In genomic region chr16:87585452-87586200, GRCh38 we compare ENCODE assay signal across 25 cellular contexts. TPM values are rescaled to one million over a fixed set of nuclear protein-coding genes. Genes with fewer than 3 reads are reported as not detected.
DNase-seq lines count a peak whose midpoint lies in the region; ATAC-seq, FAIRE-seq and TF ChIP-seq lines count a peak whose summit lies in the region.
"Had no signal": no experiment of that assay in that cellular context is flagged by ENCODE, and none has a peak within 500 bp of the region (broad histone marks: within the 10 kb centered on the region; RNA-seq: fewer than 3 reads in every experiment).

No MANE protein-coding gene starts in this region.

- no peak overlapping the region; the same call in 1 of the 2 replicates for H3K27ac Mint-ChIP-seq in WTC11
- H3K27ac Mint-ChIP-seq: CD4-positive, alpha-beta memory T cell; HFFc6; T-cell had no signal

- TF ChIP-seq POLR2A in H1 (IDR thresholded peaks at IDR 0.05; ENCODE audit: control extremely low read depth in 1 of 2, low read depth in 2 of 2, low read length in 2 of 2) = no peak

- WGBS in H1 (ENCODE audit: extremely low coverage in 1 of 2, insufficient coverage in 1 of 2, insufficient read length in 1 of 2, insufficient replicate concordance in 2 of 2, low coverage in 1 of 2, low lambda C conversion rate in 2 of 2, missing lambda C conversion rate in 1 of 2), 2 experiments = 80% methylated on average over 26 of the region's 28 CpGs; no CpG with 5 or more reads in 1 of the 2 experiments
- no CpG with 5 or more reads among the region's 28 CpGs for WGBS in neuronal stem cell (ENCODE audit: extremely low coverage in 2 of 2, insufficient read length in 2 of 2, insufficient replicate concordance in 1 of 2), 2 donors

- ATAC-seq in WTC11 (no peak), GM18502 (IDR thresholded peaks at IDR 0.05; ENCODE audit: poor library complexity, unreplicated experiment) (no peak)
- ATAC-seq: PC-3, SK-N-SH treated with all-trans-retinoic acid at 6 μM for 48 hours, T-cell had no signal

- no peak overlapping the region for H3K9ac ChIP-seq in H1 (replicated peaks in 1 of 4; ENCODE audit: extremely low read depth in 1 of 4, low read depth in 3 of 4, low read length in 3 of 4)
- H3K9ac ChIP-seq in neuronal stem cell (ENCODE audit: low read depth, low read length, poor library complexity) = peak overlapping the region; percentile 53

- H2BK5ac ChIP-seq in H1 (ENCODE audit: low read depth, low read length) (0 out of 2 replicates have a peak overlapping the region, but pooled peaks have one; percentile 5), neuronal stem cell (ENCODE audit: low read length) (no peak overlapping the region)

- H3K27me3 ChIP-seq in H1 (replicated peaks in 1 of 4; ENCODE audit: control insufficient read depth in 3 of 4, extremely low read depth in 1 of 4, insufficient read depth in 3 of 4, low read length in 3 of 4) (no peaks in the 10 kb centered on the region), neuronal stem cell (ENCODE audit: control insufficient read depth in 3 of 3, insufficient read depth in 3 of 3, low read depth in 1 of 3, low read length in 3 of 3) (peaks cover 0 to 62% (median 4%) of the 10 kb centered on the region in 3 experiments)

- H3K36me3 ChIP-seq in H1 (ENCODE audit: control insufficient read depth in 2 of 4, insufficient read depth in 4 of 4, low read length in 3 of 4) (no peaks in the 10 kb centered on the region), neuronal stem cell (replicated peaks in 1 of 2; ENCODE audit: control insufficient read depth in 2 of 2, insufficient read depth in 2 of 2, low read length in 2 of 2) (no peaks in the 10 kb centered on the region)
- H3K36me3 ChIP-seq: HAP-1 had no signal

- H3K9me3 Mint-ChIP-seq in WTC11 = peaks cover 4% of the 10 kb centered on the region
- H3K9me3 Mint-ChIP-seq: CD4-positive, alpha-beta memory T cell; HFFc6; IgD-negative memory B cell; T-cell had no signal

- 0 out of 2 replicates have a peak overlapping the region, but pooled peaks have one; percentile 61 for H2BK20ac ChIP-seq in H1 (ENCODE audit: low read length)

- H3K4me3 ChIP-seq in H1 (ENCODE audit: extremely low read depth in 1 of 4, insufficient read depth in 2 of 4, low read depth in 3 of 4, low read length in 4 of 4) = no peak overlapping the region
- H3K4me3 ChIP-seq in neuronal stem cell (ENCODE audit: low read length in 2 of 2) = peak overlapping the region in 1 of 2 donors; percentile 5
- H3K4me3 ChIP-seq: HAP-1 had no signal

- H3K14ac ChIP-seq in H1 (ENCODE audit: insufficient read length) = no peak overlapping the region
- H3K14ac ChIP-seq in neuronal stem cell (ENCODE audit: low read length) = no peak overlapping the region

- TF ChIP-seq CTCF in WTC11 (IDR thresholded peaks at IDR 0.05) (no peak), H1 (IDR thresholded peaks at IDR 0.05; ENCODE audit: control extremely low read depth in 1 of 3, insufficient read depth in 1 of 3, low read depth in 1 of 3, low read length in 3 of 3) (no peak)

- peaks cover 27% of the 10 kb centered on the region for H3K4me1 Mint-ChIP-seq in WTC11
- H3K4me1 Mint-ChIP-seq: CD4-positive, alpha-beta memory T cell; IgD-negative memory B cell; T-cell had no signal

- no peak for DNase-seq in WTC11 (ENCODE audit: low spot score)
- DNase-seq in H1 (ENCODE audit: low read depth in 1 of 2, low spot score in 2 of 2) = no peak
- DNase-seq in neuronal stem cell (ENCODE audit: low spot score) = no peak
- no peak for DNase-seq in NCI-H69 (lab: John Stamatoyannopoulos, UW)
- DNase-seq in SK-N-DZ (ENCODE audit: low spot score) = no peak
- no peak for DNase-seq in EL
- DNase-seq: CD4-positive, alpha-beta memory T cell; COR-L47; GF-D8; HFFc6; NCI-H1092 treated with DMSO at 0.1 percent for 48 hours; NCI-H1436; NCI-H187; NCI-H2081 treated with DMSO at 0.1 percent for 48 hours; NCI-H2171; NCI-H226; NCI-H510A; NK-92 treated with Interleukin-12 subunit alpha and Interleukin-12 subunit beta, amount 100 ng/mL, for 24 hours; T-cell had no signal

- H4K91ac ChIP-seq in H1 (replicated peaks; ENCODE audit: insufficient read length, low read length) (no peak overlapping the region), neuronal stem cell (ENCODE audit: low read depth, low read length, poor library complexity) (no peak overlapping the region)

- H3K79me1 ChIP-seq in H1 (ENCODE audit: low read depth, low read length) = no peaks in the 10 kb centered on the region
- no peaks in the 10 kb centered on the region for H3K79me1 ChIP-seq in neuronal stem cell (ENCODE audit: low read depth, low read length)

- no peak overlapping the region for H3K27ac ChIP-seq in H1 (ENCODE audit: low read depth, low read length)
- H3K27ac ChIP-seq in neuronal stem cell (replicated peaks; ENCODE audit: low read length) = no peak overlapping the region

- H3K4me3 Mint-ChIP-seq in WTC11 = no peak overlapping the region
- H3K4me3 Mint-ChIP-seq: CD4-positive, alpha-beta memory T cell; HFFc6; IgD-negative memory B cell; T-cell had no signal

- no peaks in the 10 kb centered on the region for H3K36me3 Mint-ChIP-seq in WTC11
- H3K36me3 Mint-ChIP-seq: CD4-positive, alpha-beta memory T cell; T-cell had no signal

- FAIRE-seq in H1 (lab: Jason Lieb, UNC) = no peak
- FAIRE-seq: GM12891 had no signal

- H3K23me2 ChIP-seq in H1 (ENCODE audit: low read depth, low read length) = no peaks in the 10 kb centered on the region

- CTCF ChIA-PET in WTC11 (lab: Charles Lee) = interaction anchor here (1.0 to 11.5 kb wide), 3 partner anchors 14 to 99 kb away, joined by 3 to 235 read pairs (median 52); no protein-coding TSS in a partner anchor
- CTCF ChIA-PET in H1 (lab: Charles Lee; ENCODE audit: partially characterized antibody) = interaction anchor here (0.7 to 12.2 kb wide), 14 partner anchors 13 to 169 kb away, joined by 3 to 231 read pairs (median 4); partner anchors contain the start of gene JPH3

- H2BK15ac ChIP-seq in H1 (ENCODE audit: low read length) = peak overlapping the region; percentile 53; the same call in 1 of the 2 replicates
- H2BK15ac ChIP-seq in neuronal stem cell (ENCODE audit: low read length) = no peak overlapping the region

- H2BK120ac ChIP-seq in H1 (replicated peaks; ENCODE audit: low read depth, low read length) = no peak overlapping the region
- H2BK120ac ChIP-seq in neuronal stem cell (ENCODE audit: low read depth, low read length) = no peak overlapping the region

- H3K79me2 ChIP-seq in H1 (ENCODE audit: control insufficient read depth in 1 of 2, insufficient read depth in 2 of 2, low read length in 2 of 2) = no peaks in the 10 kb centered on the region

- H2AFZ ChIP-seq in H1 (ENCODE audit: low read length) (no peak overlapping the region), neuronal stem cell (ENCODE audit: low read length) (no peak overlapping the region)

- no peak for TF ChIP-seq RAD21 in H1 (IDR thresholded peaks at IDR 0.05 in 1 of 2, conservative IDR thresholded peaks at IDR 0.05 in 1 of 2; ENCODE audit: low read depth in 2 of 2, low read length in 2 of 2)

- no peak overlapping the region for H3K56ac ChIP-seq in H1 (replicated peaks; ENCODE audit: insufficient read length, low read depth, low read length)

- no peak overlapping the region for H2AK5ac ChIP-seq in H1 (ENCODE audit: low read depth, low read length)
- no peak overlapping the region for H2AK5ac ChIP-seq in neuronal stem cell (ENCODE audit: low read depth, low read length)

- no peak for TF ChIP-seq EP300 in H1 (IDR thresholded peaks at IDR 0.05; ENCODE audit: borderline replicate concordance in 1 of 2, low read depth in 2 of 2, low read length in 2 of 2)

- H3K9me3 ChIP-seq in H1 (ENCODE audit: insufficient read depth in 2 of 2, low read depth in 1 of 2, low read length in 1 of 2) (no peaks in the 10 kb centered on the region), neuronal stem cell (replicated peaks in 1 of 2; ENCODE audit: control insufficient read depth in 2 of 2, insufficient read depth in 1 of 2, low read depth in 1 of 2, low read length in 2 of 2) (no peaks in the 10 kb centered on the region)
- H3K9me3 ChIP-seq: HAP-1 had no signal

- peaks cover 3 to 17% (median 9%) of the 10 kb centered on the region in 4 experiments for H3K4me1 ChIP-seq in H1 (replicated peaks in 1 of 4; ENCODE audit: control insufficient read depth in 3 of 4, insufficient read depth in 4 of 4, low read length in 3 of 4)
- H3K4me1 ChIP-seq in neuronal stem cell (ENCODE audit: control insufficient read depth in 2 of 2, insufficient read depth in 1 of 2, low read depth in 1 of 2, low read length in 2 of 2) = peaks cover 10 to 12% of the 10 kb centered on the region in 2 donors
- H3K4me1 ChIP-seq: HAP-1 had no signal

- H4K20me1 ChIP-seq in H1 (replicated peaks in 1 of 2; ENCODE audit: control insufficient read depth in 1 of 2, insufficient read depth in 2 of 2, low read length in 2 of 2) = no peaks in the 10 kb centered on the region

- POLR2A ChIA-PET in WTC11 (lab: Charles Lee) = no interaction called here
- POLR2A ChIA-PET in H1 (lab: Charles Lee; ENCODE audit: partially characterized antibody) = interaction anchor here (1.0 to 2.4 kb wide), 3 partner anchors 10 to 19 kb away, joined by 4 to 9 read pairs (median 5); no protein-coding TSS in a partner anchor

- no peak overlapping the region for H4K8ac ChIP-seq in H1 (ENCODE audit: extremely low read depth, insufficient read depth, low read length)
- no peak overlapping the region for H4K8ac ChIP-seq in neuronal stem cell (ENCODE audit: low read depth, low read length)

- H4K5ac ChIP-seq in H1 (ENCODE audit: insufficient read length, low read depth, low read length) = no peak overlapping the region

- H3K23ac ChIP-seq in H1 (ENCODE audit: insufficient read length) (no peak overlapping the region), neuronal stem cell (ENCODE audit: low read depth, low read length, poor library complexity) (no peak overlapping the region)

- H2BK12ac ChIP-seq in H1 (ENCODE audit: low read depth, low read length) = peak overlapping the region; percentile 93
- no peak overlapping the region for H2BK12ac ChIP-seq in neuronal stem cell (ENCODE audit: low read length)

- H3K18ac ChIP-seq in H1 (ENCODE audit: extremely low read depth, low read length) = peak overlapping the region; percentile 32; the same call in 1 of the 2 replicates
- peak overlapping the region; percentile 8 for H3K18ac ChIP-seq in neuronal stem cell (ENCODE audit: low read length)

- H3K27me3 Mint-ChIP-seq in WTC11 (ENCODE audit: low read depth) = peaks cover 5% of the 10 kb centered on the region; the same call in 1 of the 2 replicates

- H3K4ac ChIP-seq in H1 (replicated peaks; ENCODE audit: insufficient read length, low read depth, low read length) (no peak overlapping the region), neuronal stem cell (ENCODE audit: low read length) (no peak overlapping the region)

- H3K4me2 ChIP-seq in H1 (ENCODE audit: insufficient read depth in 1 of 2, low read depth in 2 of 2, low read length in 2 of 2) (no peak overlapping the region), neuronal stem cell (ENCODE audit: insufficient read depth, low read length, poor library complexity, severe bottlenecking) (no peak overlapping the region)

RNA-seq across cellular contexts. Expression of gene JPH3, which starts 16.7 kb away (rescaled TPM):
- total RNA-seq in WTC11 (2021) = 37.9 to 41.2 TPM (median 39.0 TPM) in 3 replicates
- 28.3 and 28.4 TPM in 2 replicates for total RNA-seq in H1 (2021; fragmentation: NEBNext Ultra II Directional; extraction: Animal tissue kit (Norgen Biotek cat#: 25700))
- polyA plus RNA-seq in H1 (2011; rRNA removed) = 10.3 and 19.3 TPM in 2 replicates
- polyA plus RNA-seq in H1 (2011; cell fraction: cytosol; rRNA removed) = 16.6 TPM
- polyA plus RNA-seq in H1 (2011; cell fraction: nucleus; rRNA removed) = 21.3 TPM
- polyA plus RNA-seq in H1 (2012, experiment 1 of 2) = 10.2 to 20.9 TPM (median 18.6 TPM) in 4 replicates
- polyA plus RNA-seq in H1 (2012, experiment 2 of 2) = 15.9 TPM
- 13.8 TPM for polyA plus RNA-seq in H1 (2013, experiment 1 of 2)
- polyA plus RNA-seq in H1 (2013, experiment 2 of 2) = 14.8 TPM
- polyA minus RNA-seq in H1 (2011; rRNA and poly(A)+ RNA removed) = 6.4 and 9.5 TPM in 2 replicates
- 15.0 TPM for polyA minus RNA-seq in H1 (2011; cell fraction: cytosol; rRNA and poly(A)+ RNA removed)
- 16.9 TPM for polyA minus RNA-seq in H1 (2011; cell fraction: nucleus; rRNA and poly(A)+ RNA removed)
- 18.1 TPM for polyA plus RNA-seq in neuronal stem cell (2013, experiment 1 of 2)
- 17.6 TPM for polyA plus RNA-seq in neuronal stem cell (2013, experiment 2 of 2)
- polyA plus RNA-seq in SK-N-DZ (2014; cell fraction: cytosol; rRNA removed) = 0.81 and 2.6 TPM in 2 replicates
- polyA plus RNA-seq in SK-N-DZ (2014; cell fraction: nucleus; rRNA removed) = 0.77 and 4.6 TPM in 2 replicates
- total RNA-seq: HFFc6, PC-3, T-cell had no signal
- polyA plus RNA-seq: CD4-positive, alpha-beta memory T cell; IgD-negative memory B cell had no signal
